Comparison of ENCODE assay signal across 8 cellular contexts in genomic region chr4:3387943-3388348, GRCh38. TPM values are rescaled to one million over a fixed set of nuclear protein-coding genes. Genes with fewer than 3 reads are reported as not detected.
A peak's percentile ranks its signal among the peaks of the same experiment; 100 is the strongest.
DNase-seq lines count a peak whose midpoint lies in the region; ATAC-seq, FAIRE-seq and TF ChIP-seq lines count a peak whose summit lies in the region.

No MANE protein-coding gene starts in this region.

- 4% methylated on average over 7 of the region's 12 CpGs for WGBS in mammary epithelial cell (ENCODE audit: low coverage, missing lambda C conversion rate)
- WGBS in lower leg skin, 2 donors: 2 to 12% methylated on average over 9 to 12 of the region's 12 CpGs
- WGBS in thymus: 26% methylated on average over 12 of the region's 12 CpGs

- POLR2A ChIA-PET in A673 (lab: Charles Lee; ENCODE audit: low non-redundant PET): no interaction called here

- peak; percentile 52 for ATAC-seq in GM19395 (IDR thresholded peaks at IDR 0.05; ENCODE audit: unreplicated experiment)

- H3K4me3 ChIP-seq in A673 (ENCODE audit: low read depth, low read length, poor library complexity, severe bottlenecking) (no peak overlapping the region), mammary epithelial cell (replicated peaks in 1 of 3; ENCODE audit: insufficient read depth in 1 of 3, low read depth in 2 of 3, low read length in 3 of 3) (peak overlapping the region; percentile 73 to 85 (median 81)), lower leg skin (ENCODE audit: low read depth, poor library complexity, severe bottlenecking) (no peak overlapping the region), thymus (ENCODE audit: low read length) (no peak overlapping the region)

- peak overlapping the region; percentile 83 for H3K9ac ChIP-seq in mammary epithelial cell (ENCODE audit: insufficient read depth, low read length)

- peak overlapping the region; percentile 49 for H2AFZ ChIP-seq in mammary epithelial cell (ENCODE audit: low read depth, low read length)

- peaks cover 68% of the 10 kb centered on the region for H3K79me2 ChIP-seq in mammary epithelial cell (ENCODE audit: insufficient read depth, low read length)

- H4K20me1 ChIP-seq in mammary epithelial cell (ENCODE audit: insufficient read depth, low read length): no peaks in the 10 kb centered on the region

- dilution Hi-C loops in mammary epithelial cell (cut with HindIII; ENCODE audit: low sequenced_read_pairs): no loop called here

- CTCF ChIA-PET in A673 (lab: Charles Lee): no interaction called here
- CTCF ChIA-PET in mammary epithelial cell (lab: Charles Lee; ENCODE audit: low non-redundant PET): no interaction called here

- H3K36me3 ChIP-seq in A673 (ENCODE audit: insufficient read depth, low read length, poor library complexity, severe bottlenecking) (no peaks in the 10 kb centered on the region), mammary epithelial cell (ENCODE audit: insufficient read depth, low read length) (no peaks in the 10 kb centered on the region), thymus (ENCODE audit: control insufficient read depth, insufficient read depth) (no peaks in the 10 kb centered on the region)

- TF ChIP-seq CTCF in A673 (conservative IDR thresholded peaks at IDR 0.05; ENCODE audit: low read depth, low read length) (no peak), mammary epithelial cell (conservative IDR thresholded peaks at IDR 0.05 in 1 of 2, IDR thresholded peaks at IDR 0.05 in 1 of 2; ENCODE audit: extremely low read depth in 1 of 2, insufficient read depth in 1 of 2, low read depth in 1 of 2, low read length in 2 of 2) (no peak), lower leg skin (IDR thresholded peaks at IDR 0.05) (no peak)

- H3K27ac ChIP-seq in A673 (ENCODE audit: low read depth, low read length, poor library complexity, severe bottlenecking) (no peak overlapping the region), mammary epithelial cell (ENCODE audit: insufficient read depth, low read depth, low read length) (peak overlapping the region; percentile 83), thymus (ENCODE audit: low read depth) (peak overlapping the region; percentile 55)

- BruUV-seq in A673 (replicated peaks; lab: Mats Ljungman, UMichigan) (no TSS peak), mammary epithelial cell (replicated peaks; lab: Mats Ljungman, UMichigan) (no TSS peak)

- peak overlapping the region; percentile 94 for H3K4me2 ChIP-seq in mammary epithelial cell (ENCODE audit: insufficient read depth, low read depth, low read length)

- in situ Hi-C loops in mammary epithelial cell (cut with MboI; ENCODE audit: low sequenced_read_pairs in 2 of 2): loop anchor here in 1 of 2 donors (5.0 kb wide), 1 partner anchor 41 kb away; no protein-coding TSS in a partner anchor

- H3K27me3 ChIP-seq in A673 (replicated peaks; ENCODE audit: insufficient read depth, low read depth, low read length, poor library complexity) (no peaks in the 10 kb centered on the region), mammary epithelial cell (ENCODE audit: insufficient read depth, low read length) (no peaks in the 10 kb centered on the region), thymus (ENCODE audit: control insufficient read depth, insufficient read depth) (peaks cover 2% of the 10 kb centered on the region)

- no peaks in the 10 kb centered on the region for H3K9me3 ChIP-seq in A673 (ENCODE audit: low read depth, low read length, poor library complexity, severe bottlenecking)
- H3K9me3 ChIP-seq in mammary epithelial cell (replicated peaks; ENCODE audit: insufficient read depth, low read length): no peaks in the 10 kb centered on the region
- H3K9me3 ChIP-seq in thymus (ENCODE audit: control insufficient read depth): no peaks in the 10 kb centered on the region

- H3K4me1 ChIP-seq in A673 (ENCODE audit: insufficient read depth, low read length, poor library complexity, severe bottlenecking) (peaks cover 13% of the 10 kb centered on the region), mammary epithelial cell (ENCODE audit: insufficient read depth, low read length) (peaks cover 33% of the 10 kb centered on the region), thymus (ENCODE audit: control insufficient read depth, insufficient read depth, low read length) (peaks cover 4% of the 10 kb centered on the region)

- TF ChIP-seq POLR2A in lower leg skin (IDR thresholded peaks at IDR 0.05): no peak

- DNase-seq in A673 (ENCODE audit: low spot score) (peak; percentile 29), HTR-8/SVneo (ENCODE audit: insufficient read length, low spot score) (peak; percentile 54), mammary epithelial cell (peak; percentile 88), lower leg skin (ENCODE audit: low spot score in 2 of 2) (peak; percentile 87 to 96), NCI-H1092 treated with DMSO at 0.1 percent for 48 hours (lab: John Stamatoyannopoulos, UW) (no peak), NCI-H526 treated with DMSO at 0.1 percent for 48 hours (lab: John Stamatoyannopoulos, UW) (no peak)

- FAIRE-seq in HTR-8/SVneo (lab: Jason Lieb, UNC): peak; percentile 72

- intact Hi-C loops in A673 (cut with micrococcal nuclease; ENCODE audit: unreplicated experiment) (no loop called here), mammary epithelial cell (cut with micrococcal nuclease) (loop anchor here (2.0 kb wide), 1 partner anchor 95 kb away; no protein-coding TSS in a partner anchor), lower leg skin (cut with DNase I; ENCODE audit: low total_unique reads) (no loop called here)

RNA-seq across cellular contexts. Expression of gene HGFAC, which starts 53.8 kb away (rescaled TPM):
- total RNA-seq in A673 (2021) (4.8 TPM in 2 replicates), mammary epithelial cell (not detected), lower leg skin (under 1 TPM in 1 of 4 donors, not detected in 3; 0.38 TPM)
- polyA plus RNA-seq in mammary epithelial cell (not detected), thymus (1.2 TPM)
- not detected for polyA minus RNA-seq in mammary epithelial cell

Comparison
In these comparisons a context has a peak if more than half of its experiments do, and no peak if none do; other contexts are left out.
1. DNase-seq: peak in A673 (single experiment), HTR-8/SVneo (single experiment), mammary epithelial cell (single experiment) and lower leg skin (2 of 2); none in NCI-H1092 treated with DMSO at 0.1 percent for 48 hours (single experiment) and NCI-H526 treated with DMSO at 0.1 percent for 48 hours (single experiment).
2. H3K4me3 ChIP-seq: peak in mammary epithelial cell (3 of 3); none in A673 (single experiment), lower leg skin (single experiment) and thymus (single experiment).